26 cellular contexts compared by ENCODE assay signal in the genomic region with DNA sequence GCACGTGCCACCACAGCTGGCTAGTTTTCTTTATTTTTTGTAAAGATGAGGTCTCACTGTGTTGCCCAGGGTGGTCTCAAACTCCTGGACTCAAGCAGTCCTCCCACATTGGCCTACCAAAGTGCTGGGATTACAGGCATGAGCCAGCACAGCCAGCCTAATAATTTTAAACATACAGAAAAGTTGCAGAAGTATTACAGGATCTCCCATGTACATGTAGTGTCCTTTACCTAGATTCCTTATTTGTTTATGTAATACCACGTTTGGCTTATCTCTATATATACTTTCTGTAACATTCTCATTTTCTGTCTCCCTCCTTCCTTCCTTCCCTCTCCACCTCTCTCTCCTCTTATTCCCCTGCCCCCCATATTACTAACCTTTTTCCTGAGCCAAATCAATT.
"Had no signal": no experiment of that assay in that cellular context is flagged by ENCODE, and none has a peak within 500 bp of the region (broad histone marks: within the 10 kb centered on the region; RNA-seq: fewer than 3 reads in every experiment).

No MANE protein-coding gene starts in this region.

- H3K4me1 Mint-ChIP-seq: nephron, neural progenitor cell had no signal

- H3K4me3 Mint-ChIP-seq: nephron; neural progenitor cell; stimulated activated memory B cell treated with anti-CD40 and anti-IgM and Interleukin-4, amounts not matched to agents 10 μg/mL and 1 μg/mL and 100 μg/mL, for 72 hours; stimulated activated naive CD8-positive, alpha-beta T cell treated with anti-CD3 and anti-CD28 coated beads, Interleukin-15, amount 100 ng/mL, for 72 hours; type B pancreatic cell had no signal

- H3K27me3 ChIP-seq: neural progenitor cell, neutrophil, right atrium auricular region, right lobe of liver, tibial nerve, uterus had no signal

- H3K4me1 ChIP-seq: lower lobe of right lung, neural progenitor cell, right atrium auricular region, uterus had no signal

- H3K9me3 Mint-ChIP-seq: naive thymus-derived CD8-positive, alpha-beta T cell; neural progenitor cell; stimulated activated memory B cell treated with anti-CD40 and anti-IgM and Interleukin-4, amounts not matched to agents 10 μg/mL and 1 μg/mL and 100 μg/mL, for 72 hours; stimulated activated naive CD8-positive, alpha-beta T cell treated with anti-CD3 and anti-CD28 coated beads, Interleukin-15, amount 100 ng/mL, for 72 hours; type B pancreatic cell had no signal

- H3K9me3 ChIP-seq: lower lobe of right lung, neutrophil, right atrium auricular region, right lobe of liver, uterus had no signal

- H3K27ac Mint-ChIP-seq: nephron; neural progenitor cell; stimulated activated memory B cell treated with anti-CD40 and anti-IgM and Interleukin-4, amounts not matched to agents 10 μg/mL and 1 μg/mL and 100 μg/mL, for 72 hours; stimulated activated naive CD8-positive, alpha-beta T cell treated with anti-CD3 and anti-CD28 coated beads, Interleukin-15, amount 100 ng/mL, for 72 hours; type B pancreatic cell had no signal

- H3K36me3 ChIP-seq: uterus had no signal

- DNase-seq: hippocampal formation; kidney glomerular epithelial cell; left cardiac atrium; lower lobe of right lung; mammary epithelial cell; mesenchymal stem cell; naive thymus-derived CD8-positive, alpha-beta T cell; occipital lobe; right lobe of liver; stimulated activated CD4-positive, alpha-beta T cell treated with anti-CD3 and anti-CD28 coated beads, Interleukin-1b, Interleukin-23, amount 100 ng/mL, for 48 hours; stimulated activated CD4-positive, alpha-beta T cell treated with anti-CD3 and anti-CD28 coated beads, Interleukin-2, amount 100 ng/mL, for 48 hours; stimulated activated CD4-positive, alpha-beta T cell treated with anti-CD3 and anti-CD28 coated beads, Interleukin-4, amount 100 ng/mL, for 4 hours; stimulated activated CD8-positive, alpha-beta memory T cell treated with anti-CD3 and anti-CD28 coated beads, Interleukin-4, amount 100 ng/mL, for 48 hours; stimulated activated naive CD4-positive, alpha-beta T cell treated with Interleukin-2 at 50 U/mL for 16 hours; stimulated activated naive CD8-positive, alpha-beta T cell treated with anti-CD3 and anti-CD28 coated beads, Interleukin-15, amount 100 ng/mL, for 72 hours; substantia nigra; uterus had no signal

- H3K27me3 Mint-ChIP-seq: naive thymus-derived CD8-positive, alpha-beta T cell; stimulated activated memory B cell treated with anti-CD40 and anti-IgM and Interleukin-4, amounts not matched to agents 10 μg/mL and 1 μg/mL and 100 μg/mL, for 72 hours; stimulated activated naive CD8-positive, alpha-beta T cell treated with anti-CD3 and anti-CD28 coated beads, Interleukin-15, amount 100 ng/mL, for 72 hours; type B pancreatic cell had no signal

- H3K4me3 ChIP-seq: lower lobe of right lung, neural progenitor cell, right atrium auricular region, right lobe of liver, smooth muscle cell, tibial nerve, uterus had no signal

- ATAC-seq: left cardiac atrium; left lobe of liver; lower lobe of right lung; naive thymus-derived CD8-positive, alpha-beta T cell; right lobe of liver; stimulated activated memory B cell treated with anti-CD40 and anti-IgM and Interleukin-4, amounts not matched to agents 10 μg/mL and 1 μg/mL and 100 μg/mL, for 72 hours; stimulated activated naive CD8-positive, alpha-beta T cell treated with anti-CD3 and anti-CD28 coated beads, Interleukin-15, amount 100 ng/mL, for 72 hours had no signal

- H3K27ac ChIP-seq: lower lobe of right lung, neural progenitor cell, neutrophil, right atrium auricular region, right lobe of liver, tibial nerve, uterus had no signal
